ENCODE assay signal across 9 cellular contexts in genomic region chr12:124694250-124694649, GRCh38.
DNase-seq lines count a peak whose midpoint lies in the region; ATAC-seq and TF ChIP-seq lines count a peak whose summit lies in the region.
"Had no signal": no experiment of that assay in that cellular context is flagged by ENCODE, and none has a peak within 500 bp of the region (broad histone marks: within the 10 kb centered on the region; RNA-seq: fewer than 3 reads in every experiment).

No MANE protein-coding gene starts in this region.

- peaks cover 6% of the 10 kb centered on the region for H3K4me1 ChIP-seq in foreskin keratinocyte

- CTCF ChIA-PET in T-cell (lab: Charles Lee): interaction anchor here in 1 of 2 donors (1.1 kb wide), 1 partner anchor 8 kb away, joined by 3 read pairs; no protein-coding TSS in a partner anchor

- no peak for TF ChIP-seq CTCF in foreskin keratinocyte (conservative IDR thresholded peaks at IDR 0.05)

- POLR2A ChIA-PET in T-cell (lab: Charles Lee): no interaction called here

- peak; percentile 74 for ATAC-seq in HG03139 (IDR thresholded peaks at IDR 0.05; ENCODE audit: unreplicated experiment)
- ATAC-seq in T-cell (replicated peaks in 1 of 4): peak in 3 of 4 experiments; percentile 31 to 83 (median 67)
- peak; percentile 90 to 92 for ATAC-seq in natural killer cell treated with Interleukin-12 subunit alpha and Interleukin-12 subunit beta and Interleukin-15 and Interleukin-18, amount 100 ng/mL, for 72 hours
- ATAC-seq in foreskin keratinocyte: no peak
- ATAC-seq in sciatic nerve: no peak

- H3K9me3 Mint-ChIP-seq in T-cell: peaks cover 3 to 17% (median 8%) of the 10 kb centered on the region in 3 donors
- H3K9me3 Mint-ChIP-seq in natural killer cell treated with Interleukin-12 subunit alpha and Interleukin-12 subunit beta and Interleukin-15 and Interleukin-18, amount 100 ng/mL, for 72 hours: no peaks in the 10 kb centered on the region

- peaks cover 5% of the 10 kb centered on the region for H3K27me3 ChIP-seq in foreskin keratinocyte
- H3K27me3 ChIP-seq: thyroid gland had no signal

- H3K36me3 Mint-ChIP-seq in T-cell: no peaks in the 10 kb centered on the region
- peaks cover 8% of the 10 kb centered on the region for H3K36me3 Mint-ChIP-seq in natural killer cell treated with Interleukin-12 subunit alpha and Interleukin-12 subunit beta and Interleukin-15 and Interleukin-18, amount 100 ng/mL, for 72 hours

- DNase-seq in SIG-M5 treated with dmso at 0.1 percent for 504 hours (lab: John Stamatoyannopoulos, UW; ENCODE audit: unreplicated experiment): peak; percentile 29
- no peak for DNase-seq in SIG-M5 (lab: John Stamatoyannopoulos, UW)
- peak in 8 of 34 experiments; percentile 4 to 22 (median 10) for DNase-seq in T-cell
- DNase-seq in natural killer cell treated with Interleukin-12 subunit alpha and Interleukin-12 subunit beta and Interleukin-15 and Interleukin-18, amount 100 ng/mL, for 72 hours (ENCODE audit: low spot score): peak; percentile 75
- DNase-seq in NCI-H526 (lab: John Stamatoyannopoulos, UW): no peak
- DNase-seq in foreskin keratinocyte: no peak
- DNase-seq in sciatic nerve (ENCODE audit: low spot score): no peak

- H3K27ac ChIP-seq in foreskin keratinocyte: no peak overlapping the region

- peaks cover 0 to 2% of the 10 kb centered on the region in 2 donors for H3K27me3 Mint-ChIP-seq in T-cell
- peaks cover 18 to 23% of the 10 kb centered on the region in 2 donors for H3K27me3 Mint-ChIP-seq in natural killer cell treated with Interleukin-12 subunit alpha and Interleukin-12 subunit beta and Interleukin-15 and Interleukin-18, amount 100 ng/mL, for 72 hours

- no peak overlapping the region for H3K27ac Mint-ChIP-seq in T-cell
- peak overlapping the region; percentile 7 to 69 for H3K27ac Mint-ChIP-seq in natural killer cell treated with Interleukin-12 subunit alpha and Interleukin-12 subunit beta and Interleukin-15 and Interleukin-18, amount 100 ng/mL, for 72 hours

- H3K4me1 Mint-ChIP-seq in T-cell: peaks cover 7 to 13% (median 11%) of the 10 kb centered on the region in 3 donors
- H3K4me1 Mint-ChIP-seq in natural killer cell treated with Interleukin-12 subunit alpha and Interleukin-12 subunit beta and Interleukin-15 and Interleukin-18, amount 100 ng/mL, for 72 hours (ENCODE audit: low read depth in 2 of 2): peaks cover 17 to 26% of the 10 kb centered on the region in 2 donors

- H3K4me3 Mint-ChIP-seq in T-cell: no peak overlapping the region
- H3K4me3 Mint-ChIP-seq in natural killer cell treated with Interleukin-12 subunit alpha and Interleukin-12 subunit beta and Interleukin-15 and Interleukin-18, amount 100 ng/mL, for 72 hours: peak overlapping the region; percentile 64

- intact Hi-C loops in sciatic nerve (cut with DNase I): no loop called here

Comparison
In these comparisons a context has a peak if more than half of its experiments do, and no peak if none do; other contexts are left out.
1. DNase-seq: peak in SIG-M5 treated with dmso at 0.1 percent for 504 hours (single experiment) and natural killer cell treated with Interleukin-12 subunit alpha and Interleukin-12 subunit beta and Interleukin-15 and Interleukin-18, amount 100 ng/mL, for 72 hours (single experiment); none in SIG-M5 (single experiment), NCI-H526 (0 of 2), foreskin keratinocyte (0 of 2) and sciatic nerve (single experiment).
2. ATAC-seq: peak in HG03139 (single experiment), T-cell (3 of 4) and natural killer cell treated with Interleukin-12 subunit alpha and Interleukin-12 subunit beta and Interleukin-15 and Interleukin-18, amount 100 ng/mL, for 72 hours (2 of 2); none in foreskin keratinocyte (single experiment) and sciatic nerve (single experiment).
3. H3K27ac Mint-ChIP-seq: peak in natural killer cell treated with Interleukin-12 subunit alpha and Interleukin-12 subunit beta and Interleukin-15 and Interleukin-18, amount 100 ng/mL, for 72 hours (2 of 2); none in T-cell (0 of 2).